In the genomic region with DNA sequence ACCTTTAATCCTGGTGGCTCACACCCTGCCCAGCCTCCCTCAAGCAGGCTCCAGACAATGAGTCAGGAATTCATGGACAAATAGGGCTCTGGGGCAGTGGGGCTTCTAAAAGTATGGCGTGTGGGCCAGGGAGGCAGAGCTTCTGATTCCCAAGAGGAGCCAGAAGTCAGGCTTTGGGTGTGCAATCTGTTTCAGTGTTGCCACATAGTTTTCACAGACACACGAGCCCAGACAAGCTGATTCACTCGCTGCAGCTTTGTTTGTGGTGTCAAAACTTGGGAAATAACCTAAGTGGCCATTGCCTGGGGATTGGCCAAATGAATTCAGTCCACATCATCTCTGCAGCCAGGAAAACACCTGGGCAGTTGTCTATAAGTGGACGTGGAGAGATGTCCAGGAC, we compare ENCODE assay signal across 10 cellular contexts. TPM values are rescaled to one million over a fixed set of nuclear protein-coding genes. Genes with fewer than 3 reads are reported as not detected.
DNase-seq lines count a peak whose midpoint lies in the region; ATAC-seq and TF ChIP-seq lines count a peak whose summit lies in the region.
"Had no signal": no experiment of that assay in that cellular context is flagged by ENCODE, and none has a peak within 500 bp of the region (broad histone marks: within the 10 kb centered on the region; RNA-seq: fewer than 3 reads in every experiment).

No MANE protein-coding gene starts in this region.

- no peak for ATAC-seq in HG02938 (IDR thresholded peaks at IDR 0.05; ENCODE audit: unreplicated experiment)

- peaks cover 11% of the 10 kb centered on the region for H3F3A ChIP-seq in smooth muscle cell (ENCODE audit: low read depth)

- no peak overlapping the region for H2AFZ ChIP-seq in smooth muscle cell (ENCODE audit: low read depth)

- H3K36me3 ChIP-seq in left ventricle myocardium inferior: peaks cover 20% of the 10 kb centered on the region
- no peaks in the 10 kb centered on the region for H3K36me3 ChIP-seq in smooth muscle cell (ENCODE audit: low read depth)

- peaks cover 88% of the 10 kb centered on the region for H3K79me2 ChIP-seq in smooth muscle cell (ENCODE audit: low read depth)

- H3K4me1 ChIP-seq in left ventricle myocardium inferior: peaks cover 100% of the 10 kb centered on the region
- H3K4me1 ChIP-seq in smooth muscle cell (ENCODE audit: low read depth): peaks cover 9% of the 10 kb centered on the region

- H3K9me3 ChIP-seq in left ventricle myocardium inferior (replicated peaks) (no peaks in the 10 kb centered on the region), smooth muscle cell (replicated peaks; ENCODE audit: low read depth) (no peaks in the 10 kb centered on the region)

- TF ChIP-seq CTCF in VCaP (conservative IDR thresholded peaks at IDR 0.05) (no peak), left ventricle myocardium inferior (IDR thresholded peaks at IDR 0.05; ENCODE audit: borderline replicate concordance) (no peak), smooth muscle cell (IDR thresholded peaks at IDR 0.05; ENCODE audit: borderline replicate concordance, insufficient read depth, poor library complexity, severe bottlenecking) (no peak)

- H3K4me2 ChIP-seq in smooth muscle cell: peak overlapping the region; percentile 39
- H3K4me2 ChIP-seq: KMS-11 had no signal

- H3K9ac ChIP-seq in smooth muscle cell (ENCODE audit: low read depth): peak overlapping the region; percentile 86
- H3K9ac ChIP-seq: KMS-11 had no signal

- H3K27ac ChIP-seq in VCaP (peak overlapping the region; percentile 75), left ventricle myocardium inferior (replicated peaks) (peak overlapping the region; percentile 45), smooth muscle cell (ENCODE audit: low read depth) (peak overlapping the region; percentile 98)
- H3K27ac ChIP-seq: KMS-11 had no signal

- WGBS in smooth muscle cell (ENCODE audit: low lambda C conversion rate): 13% methylated on average over 4 of the region's 4 CpGs

- no peak overlapping the region for H3K4me3 ChIP-seq in left ventricle myocardium inferior
- no peak overlapping the region for H3K4me3 ChIP-seq in smooth muscle cell

- peaks cover 55% of the 10 kb centered on the region for H4K20me1 ChIP-seq in smooth muscle cell (ENCODE audit: low read depth)

- intact Hi-C loops in left ventricle myocardium inferior (cut with micrococcal nuclease): no loop called here

- peak; percentile 95 for DNase-seq in HCEC 1CT
- no peak for DNase-seq in left ventricle myocardium inferior
- DNase-seq in smooth muscle cell (lab: John Stamatoyannopoulos, UW; ENCODE audit: unreplicated experiment): peak; percentile 23
- DNase-seq in activated CD4-positive, alpha-beta T cell treated with anti-CD3 and anti-CD28 coated beads for 48 hours: no peak
- DNase-seq in NCI-H526 treated with DMSO at 0.1 percent for 48 hours (lab: John Stamatoyannopoulos, UW): no peak
- no peak for DNase-seq in hypothalamus (lab: John Stamatoyannopoulos, UW)
- DNase-seq: head of caudate nucleus had no signal

- H3K27me3 ChIP-seq in left ventricle myocardium inferior (ENCODE audit: low read depth) (no peaks in the 10 kb centered on the region), smooth muscle cell (ENCODE audit: low read depth) (no peaks in the 10 kb centered on the region)

RNA-seq across cellular contexts. Expression of a gene that starts 9.2 kb away (rescaled TPM):
- total RNA-seq in left ventricle myocardium inferior (17.3 TPM), smooth muscle cell (36.6 and 45.8 TPM in 2 replicates)
- polyA plus RNA-seq in smooth muscle cell: 47.4 and 64.3 TPM in 2 replicates

RNA-seq across cellular contexts. Expression of a gene that starts 31.4 kb away (rescaled TPM):
- 77.1 TPM for total RNA-seq in left ventricle myocardium inferior
- 94.1 and 94.8 TPM in 2 replicates for total RNA-seq in smooth muscle cell
- 128 and 141 TPM in 2 replicates for polyA plus RNA-seq in smooth muscle cell

RNA-seq across cellular contexts. Expression of a gene that starts 46.3 kb away (rescaled TPM):
- total RNA-seq in left ventricle myocardium inferior (54.0 TPM), smooth muscle cell (32.0 and 38.0 TPM in 2 replicates)
- polyA plus RNA-seq in smooth muscle cell: 112 and 117 TPM in 2 replicates

Comparison
In these comparisons a context has a peak if more than half of its experiments do, and no peak if none do; other contexts are left out.
1. DNase-seq: peak in HCEC 1CT (single experiment) and smooth muscle cell (single experiment); none in left ventricle myocardium inferior (single experiment), activated CD4-positive, alpha-beta T cell treated with anti-CD3 and anti-CD28 coated beads for 48 hours (single experiment), NCI-H526 treated with DMSO at 0.1 percent for 48 hours (single experiment) and hypothalamus (0 of 51).
2. H3K27ac ChIP-seq: peak in every context shown above with its lines; median percentile 98 in smooth muscle cell; 75 in VCaP; 45 in left ventricle myocardium inferior.